ENCODE assay signal across 26 cellular contexts in genomic region chr2:18980778-18981104, GRCh38.
"Had no signal": no experiment of that assay in that cellular context is flagged by ENCODE, and none has a peak within 500 bp of the region (broad histone marks: within the 10 kb centered on the region; RNA-seq: fewer than 3 reads in every experiment).

No MANE protein-coding gene starts in this region.

- H3K9me3 Mint-ChIP-seq: memory B cell; stimulated activated effector memory CD8-positive, alpha-beta T cell treated with anti-CD3 and anti-CD28 coated beads, Interleukin-12 subunit alpha, Interleukin-12 subunit beta, amount 100 ng/mL, for 72 hours had no signal

- H3K27me3 ChIP-seq: pancreas, sigmoid colon, spleen, suprapubic skin, transverse colon, upper lobe of left lung, vagina had no signal

- H3K4me1 Mint-ChIP-seq: immature natural killer cell; naive thymus-derived CD4-positive, alpha-beta T cell; stimulated activated effector memory CD8-positive, alpha-beta T cell treated with anti-CD3 and anti-CD28 coated beads, Interleukin-12 subunit alpha, Interleukin-12 subunit beta, amount 100 ng/mL, for 72 hours had no signal

- H3K9me3 ChIP-seq: mucosa of descending colon, pancreas, prostate gland, sigmoid colon, spleen, suprapubic skin, transverse colon, upper lobe of left lung, vagina had no signal

- DNase-seq: hypothalamus; immature natural killer cell; kidney; midbrain; mucosa of descending colon; naive thymus-derived CD4-positive, alpha-beta T cell; nucleus accumbens; pancreas; posterior cingulate gyrus; retina; right cardiac atrium; sigmoid colon; small intestine; spleen; stimulated activated CD4-positive, alpha-beta T cell treated with anti-CD3 and anti-CD28 coated beads, Interleukin-4, amount 100 ng/mL, for 24 hours; stimulated activated naive CD4-positive, alpha-beta T cell; transverse colon; upper lobe of left lung had no signal

- H3K4me3 Mint-ChIP-seq: immature natural killer cell; memory B cell; naive thymus-derived CD4-positive, alpha-beta T cell; natural killer cell treated with Interleukin-12 subunit alpha and Interleukin-12 subunit beta and Interleukin-15 and Interleukin-18, amount 100 ng/mL, for 72 hours; stimulated activated effector memory CD8-positive, alpha-beta T cell treated with anti-CD3 and anti-CD28 coated beads, Interleukin-12 subunit alpha, Interleukin-12 subunit beta, amount 100 ng/mL, for 72 hours; stimulated activated naive CD8-positive, alpha-beta T cell treated with anti-CD3 and anti-CD28 coated beads, Interleukin-15, Interleukin-2, amounts not matched to agents 100 ng/mL and 50 ng/mL, for 24 hours had no signal

- H3K36me3 ChIP-seq: pancreas, prostate gland, sigmoid colon, spleen, suprapubic skin, transverse colon, upper lobe of left lung, vagina had no signal

- H3K27ac ChIP-seq: pancreas, prostate gland, sigmoid colon, spleen, suprapubic skin, transverse colon, upper lobe of left lung, vagina had no signal

- H3K27ac Mint-ChIP-seq: immature natural killer cell; memory B cell; naive thymus-derived CD4-positive, alpha-beta T cell; natural killer cell treated with Interleukin-12 subunit alpha and Interleukin-12 subunit beta and Interleukin-15 and Interleukin-18, amount 100 ng/mL, for 72 hours; stimulated activated effector memory CD8-positive, alpha-beta T cell treated with anti-CD3 and anti-CD28 coated beads, Interleukin-12 subunit alpha, Interleukin-12 subunit beta, amount 100 ng/mL, for 72 hours; stimulated activated naive CD8-positive, alpha-beta T cell treated with anti-CD3 and anti-CD28 coated beads, Interleukin-15, Interleukin-2, amounts not matched to agents 100 ng/mL and 50 ng/mL, for 24 hours had no signal

- ATAC-seq: mucosa of descending colon; naive thymus-derived CD4-positive, alpha-beta T cell; natural killer cell treated with Interleukin-12 subunit alpha and Interleukin-12 subunit beta and Interleukin-15 and Interleukin-18, amount 100 ng/mL, for 72 hours; pancreas; stimulated activated effector memory CD8-positive, alpha-beta T cell treated with anti-CD3 and anti-CD28 coated beads, Interleukin-12 subunit alpha, Interleukin-12 subunit beta, amount 100 ng/mL, for 72 hours had no signal

- H3K4me3 ChIP-seq: lung, mucosa of descending colon, pancreas, prostate gland, sigmoid colon, spleen, suprapubic skin, transverse colon, upper lobe of left lung, vagina had no signal

- H3K27me3 Mint-ChIP-seq: naive thymus-derived CD4-positive, alpha-beta T cell; natural killer cell treated with Interleukin-12 subunit alpha and Interleukin-12 subunit beta and Interleukin-15 and Interleukin-18, amount 100 ng/mL, for 72 hours; stimulated activated naive CD8-positive, alpha-beta T cell treated with anti-CD3 and anti-CD28 coated beads, Interleukin-15, Interleukin-2, amounts not matched to agents 100 ng/mL and 50 ng/mL, for 24 hours had no signal

- H3K36me3 Mint-ChIP-seq: stimulated activated effector memory CD8-positive, alpha-beta T cell treated with anti-CD3 and anti-CD28 coated beads, Interleukin-12 subunit alpha, Interleukin-12 subunit beta, amount 100 ng/mL, for 72 hours had no signal

- H3K4me1 ChIP-seq: pancreas, prostate gland, suprapubic skin, upper lobe of left lung had no signal
